ENCODE assay signal across 1 cellular context in the genomic region with DNA sequence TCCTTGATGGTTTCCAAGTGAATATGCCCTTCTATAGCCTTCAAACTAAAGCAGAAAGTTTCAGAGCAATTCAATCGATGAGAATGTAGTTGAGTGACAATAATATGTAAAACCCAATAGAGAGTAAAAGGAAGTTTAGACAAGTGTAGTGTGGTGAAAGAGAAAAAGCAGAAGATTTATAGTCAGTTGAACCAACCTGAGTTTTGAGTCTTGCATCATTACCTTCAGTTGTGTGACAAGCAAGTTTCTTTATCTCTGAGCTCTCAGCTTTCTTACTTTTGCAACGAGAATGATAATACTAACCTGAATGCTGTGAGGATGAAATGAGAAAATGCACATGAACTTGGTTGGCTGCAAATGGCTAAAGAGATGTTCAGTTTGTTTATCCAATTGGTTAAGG.
TF ChIP-seq lines count a peak whose summit lies in the region.

No MANE protein-coding gene starts in this region.

TF ChIP-seq in IMR-90, 13 proteins besides CTCF, POLR2A, EP300 and RAD21:
- TF ChIP-seq BHLHE40 (IDR thresholded peaks at IDR 0.05; ENCODE audit: low read depth, low read length): no peak
- no peak for TF ChIP-seq MAFK (IDR thresholded peaks at IDR 0.05; ENCODE audit: low read depth, low read length)
- no peak for TF ChIP-seq MAZ (IDR thresholded peaks at IDR 0.05; ENCODE audit: borderline replicate concordance, low read depth, low read length)
- TF ChIP-seq, protein P1, sequence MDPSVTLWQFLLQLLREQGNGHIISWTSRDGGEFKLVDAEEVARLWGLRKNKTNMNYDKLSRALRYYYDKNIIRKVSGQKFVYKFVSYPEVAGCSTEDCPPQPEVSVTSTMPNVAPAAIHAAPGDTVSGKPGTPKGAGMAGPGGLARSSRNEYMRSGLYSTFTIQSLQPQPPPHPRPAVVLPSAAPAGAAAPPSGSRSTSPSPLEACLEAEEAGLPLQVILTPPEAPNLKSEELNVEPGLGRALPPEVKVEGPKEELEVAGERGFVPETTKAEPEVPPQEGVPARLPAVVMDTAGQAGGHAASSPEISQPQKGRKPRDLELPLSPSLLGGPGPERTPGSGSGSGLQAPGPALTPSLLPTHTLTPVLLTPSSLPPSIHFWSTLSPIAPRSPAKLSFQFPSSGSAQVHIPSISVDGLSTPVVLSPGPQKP (IDR thresholded peaks at IDR 0.05; ENCODE audit: borderline replicate concordance, low read depth, low read length): no peak
- no peak for TF ChIP-seq CEBPB (IDR thresholded peaks at IDR 0.05; ENCODE audit: low read depth, low read length)
- no peak for TF ChIP-seq FOS (IDR thresholded peaks at IDR 0.05; ENCODE audit: low read depth, low read length)
- no peak for TF ChIP-seq MXI1 (IDR thresholded peaks at IDR 0.05; ENCODE audit: borderline replicate concordance, low read depth, low read length)
- no peak for TF ChIP-seq RFX5 (IDR thresholded peaks at IDR 0.05; ENCODE audit: low read depth, low read length)
- no peak for TF ChIP-seq SMC3 (IDR thresholded peaks at IDR 0.05; ENCODE audit: low read depth, low read length)
